4 cellular contexts compared by ENCODE assay signal in genomic region chr12:45262185-45262584, GRCh38. TPM values are rescaled to one million over a fixed set of nuclear protein-coding genes. Genes with fewer than 3 reads are reported as not detected.
DNase-seq lines count a peak whose midpoint lies in the region; ATAC-seq, FAIRE-seq and TF ChIP-seq lines count a peak whose summit lies in the region.
"Not testable (repeated sequence)": the region's sequence is repeated elsewhere in the genome, so short reads cannot be mapped to it uniquely, and the experiment has no call there.

No MANE protein-coding gene starts in this region.

- H2BK15ac ChIP-seq in IMR-90 (ENCODE audit: low read depth, low read length), result not testable (repeated sequence)

- H3K23ac ChIP-seq in IMR-90 (ENCODE audit: low read depth, low read length), result not testable (repeated sequence)

- POLR2A ChIA-PET in IMR-90 (lab: Charles Lee; ENCODE audit: unreplicated experiment); HepG2 (lab: Yijun Ruan, JAX): not testable (repeated sequence)

- not testable (repeated sequence) for DNase-seq in IMR-90; astrocyte (ENCODE audit: low read depth); cardiac muscle cell (ENCODE audit: low read depth in 1 of 2, low spot score in 1 of 2); HepG2 (ENCODE audit: low spot score)

- H2AFZ ChIP-seq in IMR-90 (replicated peaks; ENCODE audit: low read length, poor library complexity); astrocyte (ENCODE audit: low read depth, low read length); HepG2 (ENCODE audit: low read length): not testable (repeated sequence)

- not testable (repeated sequence) for H3K9me3 ChIP-seq in IMR-90 (ENCODE audit: control insufficient read depth, insufficient read depth, low read length); astrocyte (ENCODE audit: insufficient read depth, low read depth, low read length); cardiac muscle cell (ENCODE audit: low read depth); HepG2 (ENCODE audit: low read length)

- H3K4ac ChIP-seq in IMR-90 (ENCODE audit: low read depth, low read length), result not testable (repeated sequence)

- H3K9ac ChIP-seq in IMR-90 (ENCODE audit: low read depth, low read length); astrocyte (ENCODE audit: low read length); HepG2 (ENCODE audit: insufficient read depth, low read depth, low read length): not testable (repeated sequence)

- not testable (repeated sequence) for H4K5ac ChIP-seq in IMR-90 (ENCODE audit: low read depth, low read length)

- not testable (repeated sequence) for H3K4me2 ChIP-seq in IMR-90 (ENCODE audit: low read depth, low read length); astrocyte (ENCODE audit: low read length); HepG2 (ENCODE audit: low read depth, low read length)

- H4K20me1 ChIP-seq in IMR-90 (ENCODE audit: insufficient read depth, low read length); HepG2 (ENCODE audit: insufficient read depth, low read length): not testable (repeated sequence)
- H4K20me1 ChIP-seq in astrocyte (ENCODE audit: insufficient read depth, low read length), result peaks cover 23% of the 10 kb centered on the region

- not testable (repeated sequence) for H2BK120ac ChIP-seq in IMR-90 (ENCODE audit: low read depth, low read length)

- not testable (repeated sequence) for TF ChIP-seq RAD21 in IMR-90 (IDR thresholded peaks at IDR 0.05; ENCODE audit: low read length); HepG2 (CRISPR knock-in tag; IDR thresholded peaks at IDR 0.05)

- not testable (repeated sequence) for H3K36me3 ChIP-seq in IMR-90 (ENCODE audit: control insufficient read depth, insufficient read depth, low read length); astrocyte (ENCODE audit: insufficient read depth, low read length); cardiac muscle cell; HepG2 (replicated peaks in 1 of 2; ENCODE audit: control insufficient read depth in 1 of 2, insufficient read depth in 2 of 2, low read length in 2 of 2)

- not testable (repeated sequence) for FAIRE-seq in astrocyte (lab: Jason Lieb, UNC); HepG2 (lab: Jason Lieb, UNC)

- no CpG with 5 or more reads among the region's 8 CpGs for WGBS in IMR-90 (ENCODE audit: extremely low coverage in 2 of 2, insufficient read length in 1 of 2), 2 experiments
- over 99% methylated on average over 8 of the region's 8 CpGs for WGBS in HepG2 (ENCODE audit: low lambda C conversion rate)

- not testable (repeated sequence) for TF ChIP-seq CTCF in IMR-90 (conservative IDR thresholded peaks at IDR 0.05; ENCODE audit: low read depth, low read length); astrocyte (IDR thresholded peaks at IDR 0.05; ENCODE audit: insufficient read depth, low read depth, low read length); cardiac muscle cell (IDR thresholded peaks at IDR 0.05; ENCODE audit: low read depth, low read length); HepG2 (CRISPR knock-in tag; IDR thresholded peaks at IDR 0.05)

- H3K18ac ChIP-seq in IMR-90 (ENCODE audit: low read depth, low read length), result not testable (repeated sequence)

- H3K4me1 ChIP-seq in IMR-90 (ENCODE audit: control insufficient read depth, insufficient read depth, low read length), result not testable (repeated sequence)
- peaks cover 13% of the 10 kb centered on the region for H3K4me1 ChIP-seq in astrocyte (ENCODE audit: insufficient read depth, low read length)
- peaks cover 37% of the 10 kb centered on the region for H3K4me1 ChIP-seq in cardiac muscle cell (ENCODE audit: low read depth)
- peaks cover 65% of the 10 kb centered on the region for H3K4me1 ChIP-seq in HepG2 (ENCODE audit: insufficient read depth, low read length)

- not testable (repeated sequence) for H2BK20ac ChIP-seq in IMR-90 (ENCODE audit: low read depth, low read length)

- not testable (repeated sequence) for H2BK5ac ChIP-seq in IMR-90 (ENCODE audit: low read depth, low read length, poor library complexity, severe bottlenecking)

- in situ Hi-C loops in IMR-90 (cut with MboI; ENCODE audit: low sequenced_read_pairs), result not testable (repeated sequence)
- in situ Hi-C loops in HepG2 (cut with HindIII; ENCODE audit: extremely low pct_ligation_motif_present, low pct_unique_long_range_greater_than_20kb), result loop anchor here (5.0 kb wide), 1 partner anchor 35 kb away; no protein-coding TSS in a partner anchor

- H3K56ac ChIP-seq in IMR-90 (ENCODE audit: extremely low read depth, insufficient read depth, low read length), result not testable (repeated sequence)

- not testable (repeated sequence) for H4K8ac ChIP-seq in IMR-90 (ENCODE audit: low read depth in 2 of 2, low read length in 2 of 2)

- not testable (repeated sequence) for TF ChIP-seq POLR2A in IMR-90 (IDR thresholded peaks at IDR 0.05; ENCODE audit: low read depth, low read length); HepG2 (IDR thresholded peaks at IDR 0.05; ENCODE audit: insufficient read depth in 1 of 2, low read depth in 2 of 2, low read length in 2 of 2)

- not testable (repeated sequence) for H3K4me3 ChIP-seq in IMR-90 (ENCODE audit: insufficient read depth, low read depth, low read length); astrocyte (ENCODE audit: insufficient read depth, low read depth, low read length); cardiac muscle cell; HepG2 (replicated peaks in 1 of 3; ENCODE audit: insufficient read depth in 1 of 3, low read depth in 2 of 3, low read length in 3 of 3)

- H2AK5ac ChIP-seq in IMR-90 (ENCODE audit: low read depth, low read length), result not testable (repeated sequence)

- not testable (repeated sequence) for BruUV-seq in IMR-90 (replicated peaks; lab: Mats Ljungman, UMichigan); HepG2 (replicated peaks; lab: Mats Ljungman, UMichigan)

- CTCF ChIA-PET in IMR-90 (lab: Yijun Ruan, JAX); HepG2 (lab: Yijun Ruan, JAX; ENCODE audit: low intra/inter-chr PET ratio, low total read pairs): not testable (repeated sequence)

- dilution Hi-C loops in IMR-90 (cut with HindIII; ENCODE audit: low sequenced_read_pairs, unreplicated experiment), result not testable (repeated sequence)

- H3K27ac Mint-ChIP-seq in astrocyte (ENCODE audit: unreplicated experiment), result peak overlapping the region; percentile 8

- H3K27me3 Mint-ChIP-seq in astrocyte (ENCODE audit: low read depth, unreplicated experiment), result not testable (repeated sequence)

- not testable (repeated sequence) for H2AK9ac ChIP-seq in IMR-90 (replicated peaks; ENCODE audit: low read depth, low read length, poor library complexity)

- peaks cover 53% of the 10 kb centered on the region for H3K4me1 Mint-ChIP-seq in astrocyte (ENCODE audit: low read depth, unreplicated experiment)

- peaks cover 48 to 73% of the 10 kb centered on the region in 2 experiments for H3K79me1 ChIP-seq in IMR-90 (ENCODE audit: low read depth in 1 of 2, low read length in 2 of 2)

- not testable (repeated sequence) for H3K36me3 Mint-ChIP-seq in astrocyte (ENCODE audit: low read depth, unreplicated experiment)

- not testable (repeated sequence) for H3K9me3 Mint-ChIP-seq in astrocyte (ENCODE audit: unreplicated experiment)

- H3K27ac ChIP-seq in IMR-90 (ENCODE audit: insufficient read depth, low read length); astrocyte (ENCODE audit: low read depth, low read length); HepG2 (ENCODE audit: extremely low read length, insufficient read depth, low read length): not testable (repeated sequence)
- H3K27ac ChIP-seq in cardiac muscle cell, result peak overlapping the region; percentile 92

- peaks cover 84% of the 10 kb centered on the region for H3K79me2 ChIP-seq in astrocyte (ENCODE audit: insufficient read depth, low read length)
- peaks cover 18% of the 10 kb centered on the region for H3K79me2 ChIP-seq in HepG2 (ENCODE audit: insufficient read depth, low read length)

- H3K4me3 Mint-ChIP-seq in astrocyte (ENCODE audit: unreplicated experiment), result not testable (repeated sequence)

- intact Hi-C loops in IMR-90 (cut with micrococcal nuclease), result not testable (repeated sequence)
- intact Hi-C loops in HepG2 (cut with micrococcal nuclease; ENCODE audit: unreplicated experiment), result loop anchor here (5.0 kb wide), 1 partner anchor 45 kb away; the partner anchor contains the start of gene ANO6

- not testable (repeated sequence) for H4K91ac ChIP-seq in IMR-90 (ENCODE audit: insufficient read depth, low read depth, low read length)

- TF ChIP-seq EP300 in HepG2 (IDR thresholded peaks at IDR 0.05; ENCODE audit: low read depth in 2 of 2, low read length in 2 of 2); HepG2 (CRISPR knock-in tag; IDR thresholded peaks at IDR 0.05; ENCODE audit: borderline replicate concordance): not testable (repeated sequence)

- H3K14ac ChIP-seq in IMR-90 (replicated peaks; ENCODE audit: low read depth, low read length), result not testable (repeated sequence)

- peaks cover 20% of the 10 kb centered on the region for H3K9me1 ChIP-seq in IMR-90 (ENCODE audit: insufficient read depth, low read length)

- ATAC-seq in IMR-90 (ENCODE audit: low read depth); HepG2: not testable (repeated sequence)

- H3K27me3 ChIP-seq in IMR-90 (ENCODE audit: control insufficient read depth, insufficient read depth, low read length); astrocyte (ENCODE audit: insufficient read depth, low read length); cardiac muscle cell; HepG2 (ENCODE audit: control insufficient read depth in 1 of 2, insufficient read depth in 2 of 2, low read length in 2 of 2): not testable (repeated sequence)

RNA-seq across cellular contexts. Expression of gene ANO6, which starts 46.3 kb away (rescaled TPM):
- total RNA-seq in IMR-90 (2012; rRNA removed), result 41.0 and 46.7 TPM in 2 replicates
- 18.1 and 21.6 TPM in 2 replicates for polyA plus RNA-seq in IMR-90 (2012; rRNA removed)
- polyA plus RNA-seq in IMR-90 (2012; cell fraction: cytosol; rRNA removed), result 6.1 and 6.7 TPM in 2 replicates
- polyA plus RNA-seq in IMR-90 (2012; cell fraction: nucleus; rRNA removed; ENCODE audit: low replicate concordance), result 2.8 and 17.3 TPM in 2 replicates
- total RNA-seq in astrocyte, result 111 and 113 TPM in 2 replicates
- total RNA-seq in cardiac muscle cell, result 34.8 and 50.8 TPM in 2 replicates
- 36.0 and 53.1 TPM in 2 replicates for polyA plus RNA-seq in cardiac muscle cell
- total RNA-seq in HepG2 (2016; rRNA removed; fragmentation: Illumina TruSeq; extraction: Trizol), result 45.8 and 57.1 TPM in 2 replicates
- total RNA-seq in HepG2 (2016; cell fraction: cytosol; rRNA removed; fragmentation: Illumina TruSeq; extraction: Trizol; ENCODE audit: low read depth), result 10.4 and 10.9 TPM in 2 replicates
- 46.6 and 56.5 TPM in 2 replicates for total RNA-seq in HepG2 (2016; cell fraction: insoluble cytoplasmic fraction; rRNA removed; fragmentation: Illumina TruSeq; extraction: Trizol)
- 24.2 and 24.6 TPM in 2 replicates for total RNA-seq in HepG2 (2016; cell fraction: membrane; rRNA removed; fragmentation: Illumina TruSeq; extraction: Trizol)
- 64.7 and 71.5 TPM in 2 replicates for total RNA-seq in HepG2 (2016; cell fraction: nucleus; rRNA removed; fragmentation: Illumina TruSeq; extraction: Trizol)
- 30.3 and 37.8 TPM in 2 replicates for polyA plus RNA-seq in HepG2 (2011; rRNA removed)
- polyA plus RNA-seq in HepG2 (2011; cell fraction: cytosol; rRNA removed), result 22.9 and 31.2 TPM in 2 replicates
- 13.8 and 15.5 TPM in 2 replicates for polyA plus RNA-seq in HepG2 (2011; cell fraction: nucleus; rRNA removed)
- polyA plus RNA-seq in HepG2 (2012), result 41.1 and 43.6 TPM in 2 replicates
- polyA plus RNA-seq in HepG2 (2016; cell fraction: cytosol; fragmentation: Illumina TruSeq; extraction: Trizol; ENCODE audit: low read depth), result 2.1 and 2.3 TPM in 2 replicates
- 36.6 and 38.9 TPM in 2 replicates for polyA plus RNA-seq in HepG2 (2016; cell fraction: insoluble cytoplasmic fraction; fragmentation: Illumina TruSeq; extraction: Trizol; ENCODE audit: low read depth)
- 8.9 and 9.1 TPM in 2 replicates for polyA plus RNA-seq in HepG2 (2016; cell fraction: membrane; fragmentation: Illumina TruSeq; extraction: Trizol; ENCODE audit: low read depth)
- polyA plus RNA-seq in HepG2 (2016; cell fraction: nucleus; fragmentation: Illumina TruSeq; extraction: Trizol; ENCODE audit: insufficient read depth, low read depth), result 48.3 and 49.0 TPM in 2 replicates
- 21.5 and 54.3 TPM in 2 replicates for polyA minus RNA-seq in HepG2 (2011; rRNA and poly(A)+ RNA removed; ENCODE audit: low replicate concordance)
- 52.1 and 54.6 TPM in 2 replicates for polyA minus RNA-seq in HepG2 (2011; cell fraction: cytosol; rRNA and poly(A)+ RNA removed)
- polyA minus RNA-seq in HepG2 (2011; cell fraction: nucleus; rRNA and poly(A)+ RNA removed), result 50.3 and 60.4 TPM in 2 replicates
